Comparison of ENCODE assay signal across 9 cellular contexts in the genomic region with DNA sequence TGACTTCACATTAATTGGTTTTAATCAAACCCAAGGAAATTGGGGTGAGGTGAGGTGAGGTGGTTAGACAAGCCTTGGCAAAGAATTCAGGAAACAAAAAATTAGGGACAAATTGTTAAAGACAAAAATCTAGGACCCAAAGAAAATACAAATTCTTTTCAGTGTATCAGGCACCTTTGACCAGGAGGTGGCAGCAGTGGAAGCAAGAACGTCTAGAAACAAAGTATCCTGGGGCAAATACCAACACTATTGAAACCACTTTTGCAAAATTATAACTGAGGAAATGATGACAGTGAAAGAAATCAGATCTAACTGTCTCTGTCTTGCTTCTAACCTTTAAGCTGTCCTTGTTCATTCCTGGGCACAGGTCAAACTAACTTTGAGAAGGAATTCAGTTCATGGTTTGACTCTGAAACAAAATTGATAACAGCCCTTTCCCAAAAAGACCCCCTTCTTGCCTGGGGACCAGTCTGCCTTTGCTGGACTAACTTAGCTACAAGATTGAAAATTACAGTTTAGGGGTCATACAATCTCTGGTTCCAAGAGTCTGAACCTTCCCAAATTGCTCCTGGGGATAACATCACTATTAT. TPM values are rescaled to one million over a fixed set of nuclear protein-coding genes. Genes with fewer than 3 reads are reported as not detected.
DNase-seq lines count a peak whose midpoint lies in the region; ATAC-seq and TF ChIP-seq lines count a peak whose summit lies in the region.
"Had no signal": no experiment of that assay in that cellular context is flagged by ENCODE, and none has a peak within 500 bp of the region (broad histone marks: within the 10 kb centered on the region; RNA-seq: fewer than 3 reads in every experiment).

No MANE protein-coding gene starts in this region.

- no peak overlapping the region for H3K9ac ChIP-seq in DND-41 (ENCODE audit: low read depth, low read length)
- no peak overlapping the region for H3K9ac ChIP-seq in OCI-LY3 (ENCODE audit: low read length)
- no peak overlapping the region for H3K9ac ChIP-seq in adipocyte (ENCODE audit: low read length)

- H3K27ac ChIP-seq in DND-41 (ENCODE audit: low read length) (no peak overlapping the region), OCI-LY3 (ENCODE audit: low read length) (no peak overlapping the region), hepatocyte (no peak overlapping the region)

- no peaks in the 10 kb centered on the region for H3K9me2 ChIP-seq in hepatocyte (replicated peaks; ENCODE audit: insufficient read depth)

- intact Hi-C loops in posterior vena cava (cut with DNase I), result loop anchor here (5.0 to 10.0 kb wide), 2 partner anchors 116 to 198 kb away; no protein-coding TSS in a partner anchor

- no peaks in the 10 kb centered on the region for H4K20me1 ChIP-seq in DND-41 (ENCODE audit: insufficient read depth, low read length)
- H4K20me1 ChIP-seq in OCI-LY3 (ENCODE audit: insufficient read depth, low read length), result no peaks in the 10 kb centered on the region
- no peaks in the 10 kb centered on the region for H4K20me1 ChIP-seq in hepatocyte (ENCODE audit: insufficient read depth, poor library complexity, severe bottlenecking)

- no peaks in the 10 kb centered on the region for H3K36me3 ChIP-seq in DND-41 (ENCODE audit: insufficient read depth, low read length)
- no peaks in the 10 kb centered on the region for H3K36me3 ChIP-seq in HAP-1 (replicated peaks)
- H3K36me3 ChIP-seq in OCI-LY3 (replicated peaks; ENCODE audit: low read depth, low read length), result no peaks in the 10 kb centered on the region
- no peaks in the 10 kb centered on the region for H3K36me3 ChIP-seq in adipocyte (ENCODE audit: control insufficient read depth, insufficient read depth, low read length, severe bottlenecking)
- no peaks in the 10 kb centered on the region for H3K36me3 ChIP-seq in hepatocyte (replicated peaks; ENCODE audit: insufficient read depth, low read depth)

- in situ Hi-C loops in HAP-1 (cut with MboI; ENCODE audit: low sequenced_read_pairs), result loop anchor here (5.0 kb wide), 1 partner anchor 111 kb away; no protein-coding TSS in a partner anchor

- H3K4me1 ChIP-seq in DND-41 (ENCODE audit: insufficient read depth, low read length) (no peaks in the 10 kb centered on the region), HAP-1 (no peaks in the 10 kb centered on the region), OCI-LY3 (ENCODE audit: low read length) (no peaks in the 10 kb centered on the region), adipocyte (ENCODE audit: control insufficient read depth, insufficient read depth, low read length) (no peaks in the 10 kb centered on the region), hepatocyte (ENCODE audit: insufficient read depth) (no peaks in the 10 kb centered on the region)

- H2AFZ ChIP-seq in DND-41 (ENCODE audit: low read depth, low read length), result no peak overlapping the region
- no peak overlapping the region for H2AFZ ChIP-seq in OCI-LY3 (ENCODE audit: low read depth, low read length)
- H2AFZ ChIP-seq in hepatocyte, result no peak overlapping the region

- H3K4me3 ChIP-seq in DND-41 (ENCODE audit: low read depth in 1 of 2, low read length in 2 of 2) (no peak overlapping the region), HAP-1 (no peak overlapping the region), OCI-LY3 (ENCODE audit: low read length) (no peak overlapping the region), adipocyte (ENCODE audit: low read length) (no peak overlapping the region), hepatocyte (no peak overlapping the region)

- H3K9me3 ChIP-seq in DND-41 (ENCODE audit: insufficient read depth, low read length, severe bottlenecking), result no peaks in the 10 kb centered on the region
- H3K9me3 ChIP-seq in HAP-1, result no peaks in the 10 kb centered on the region
- H3K9me3 ChIP-seq in OCI-LY3 (ENCODE audit: insufficient read depth, low read length), result no peaks in the 10 kb centered on the region
- H3K9me3 ChIP-seq in adipocyte (ENCODE audit: control insufficient read depth, low read length), result no peaks in the 10 kb centered on the region
- H3K9me3 ChIP-seq in hepatocyte (ENCODE audit: low read depth), result no peaks in the 10 kb centered on the region

- peak; percentile 55 for DNase-seq in DND-41
- DNase-seq in HAP-1 (ENCODE audit: low spot score in 2 of 2), result peak; percentile 13 to 74
- DNase-seq in adipocyte (ENCODE audit: low read depth), result peak; percentile 83
- peak; percentile 65 for DNase-seq in hepatocyte (ENCODE audit: low spot score)
- peak; percentile 69 for DNase-seq in stimulated activated CD4-positive, alpha-beta T cell treated with anti-CD3 and anti-CD28 coated beads, Interleukin-4, amount 100 ng/mL, for 24 hours
- no peak for DNase-seq in posterior vena cava (ENCODE audit: low spot score)
- DNase-seq: activated B cell treated with CpG ODN at 0.5 μM for 24 hours had no signal

- peak; percentile 79 for TF ChIP-seq CTCF in DND-41 (IDR thresholded peaks at IDR 0.05; ENCODE audit: borderline replicate concordance, extremely low read depth, low read length, poor library complexity, severe bottlenecking)
- TF ChIP-seq CTCF in OCI-LY3 (IDR thresholded peaks at IDR 0.05; ENCODE audit: low read depth, low read length), result peak; percentile 68
- peak; percentile 89 for TF ChIP-seq CTCF in hepatocyte (IDR thresholded peaks at IDR 0.05; ENCODE audit: poor library complexity)

- no peaks in the 10 kb centered on the region for H3K27me3 ChIP-seq in DND-41 (ENCODE audit: insufficient read depth, low read length, poor library complexity)
- peaks cover 2% of the 10 kb centered on the region; the same call in 1 of the 2 replicates for H3K27me3 ChIP-seq in HAP-1 (ENCODE audit: low read depth)
- no peaks in the 10 kb centered on the region for H3K27me3 ChIP-seq in OCI-LY3 (ENCODE audit: low read depth, low read length)
- H3K27me3 ChIP-seq in adipocyte (replicated peaks; ENCODE audit: control insufficient read depth, insufficient read depth, low read length), result no peaks in the 10 kb centered on the region
- H3K27me3 ChIP-seq in hepatocyte, result no peaks in the 10 kb centered on the region

- ATAC-seq in DND-41 (ENCODE audit: insufficient read depth, low read depth), result peak; percentile 80; the same call in 2 of the 3 replicates
- no peak for ATAC-seq in HG03442 (IDR thresholded peaks at IDR 0.05; ENCODE audit: unreplicated experiment)

- H3K4me2 ChIP-seq in DND-41 (ENCODE audit: insufficient read depth, low read length) (no peak overlapping the region), OCI-LY3 (ENCODE audit: low read length) (no peak overlapping the region), hepatocyte (no peak overlapping the region)

- H3K79me2 ChIP-seq in DND-41 (ENCODE audit: insufficient read depth, low read length), result no peaks in the 10 kb centered on the region
- H3K79me2 ChIP-seq in OCI-LY3 (ENCODE audit: low read length), result no peaks in the 10 kb centered on the region
- H3K79me2 ChIP-seq in hepatocyte, result no peaks in the 10 kb centered on the region

- WGBS in hepatocyte (ENCODE audit: low lambda C conversion rate, missing lambda C conversion rate), result 0% methylated on average over 1 of the region's 1 CpG

RNA-seq across cellular contexts. Expression of a gene that starts 11.1 kb away (rescaled TPM):
- total RNA-seq in hepatocyte (5.2 and 9.5 TPM in 2 replicates), posterior vena cava (10 to 100 TPM; 10.3 to 10.7 TPM)
- polyA plus RNA-seq in hepatocyte, result 1.7 and 2.7 TPM in 2 replicates

RNA-seq across cellular contexts. Expression of a gene that starts 14.4 kb away (rescaled TPM):
- total RNA-seq in hepatocyte (3.1 and 3.8 TPM in 2 replicates), posterior vena cava (1 to 10 TPM; 1.6 to 3.3 TPM)
- 3.1 and 5.3 TPM in 2 replicates for polyA plus RNA-seq in hepatocyte
- total RNA-seq: activated B cell treated with CpG ODN at 0.5 μM for 24 hours had no signal
